ENCODE assay signal across 2 cellular contexts in the genomic region with DNA sequence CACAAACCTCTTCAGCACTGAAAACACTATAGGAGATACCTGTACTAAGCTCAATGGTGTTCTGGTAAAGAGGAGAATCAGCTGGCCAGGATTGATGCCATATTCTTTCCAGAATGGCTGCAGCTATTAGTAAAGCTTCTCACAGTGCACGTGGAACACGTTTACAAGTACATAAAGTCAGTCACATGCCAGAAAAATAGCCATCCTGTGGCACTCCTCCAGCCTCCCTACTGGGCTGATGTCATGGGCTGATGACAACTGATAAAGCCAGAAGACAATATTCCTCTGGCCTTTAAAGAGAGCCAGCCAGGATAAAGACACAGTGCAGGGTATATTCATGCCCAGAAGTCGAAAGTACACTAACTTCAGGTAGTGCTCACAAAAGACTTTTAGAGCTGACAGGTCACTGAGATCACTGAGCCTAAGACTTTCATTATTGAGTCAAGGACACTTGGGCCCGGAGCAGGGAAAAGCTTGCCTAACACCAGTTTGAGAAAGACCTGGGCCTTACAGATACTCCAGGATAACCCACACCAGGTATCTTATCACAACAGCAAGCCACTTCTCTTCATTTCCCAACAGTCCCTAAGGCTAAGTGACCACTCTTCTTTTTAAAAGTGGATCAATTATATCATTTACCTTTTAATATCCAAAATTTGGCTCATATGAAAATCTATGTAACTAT.
TF ChIP-seq lines count a peak whose summit lies in the region.

No MANE protein-coding gene starts in this region.

TF ChIP-seq in HEK293, 187 proteins besides CTCF, POLR2A, EP300 and RAD21 (continued from another document and continues in another):
- TF ChIP-seq, protein P1, sequence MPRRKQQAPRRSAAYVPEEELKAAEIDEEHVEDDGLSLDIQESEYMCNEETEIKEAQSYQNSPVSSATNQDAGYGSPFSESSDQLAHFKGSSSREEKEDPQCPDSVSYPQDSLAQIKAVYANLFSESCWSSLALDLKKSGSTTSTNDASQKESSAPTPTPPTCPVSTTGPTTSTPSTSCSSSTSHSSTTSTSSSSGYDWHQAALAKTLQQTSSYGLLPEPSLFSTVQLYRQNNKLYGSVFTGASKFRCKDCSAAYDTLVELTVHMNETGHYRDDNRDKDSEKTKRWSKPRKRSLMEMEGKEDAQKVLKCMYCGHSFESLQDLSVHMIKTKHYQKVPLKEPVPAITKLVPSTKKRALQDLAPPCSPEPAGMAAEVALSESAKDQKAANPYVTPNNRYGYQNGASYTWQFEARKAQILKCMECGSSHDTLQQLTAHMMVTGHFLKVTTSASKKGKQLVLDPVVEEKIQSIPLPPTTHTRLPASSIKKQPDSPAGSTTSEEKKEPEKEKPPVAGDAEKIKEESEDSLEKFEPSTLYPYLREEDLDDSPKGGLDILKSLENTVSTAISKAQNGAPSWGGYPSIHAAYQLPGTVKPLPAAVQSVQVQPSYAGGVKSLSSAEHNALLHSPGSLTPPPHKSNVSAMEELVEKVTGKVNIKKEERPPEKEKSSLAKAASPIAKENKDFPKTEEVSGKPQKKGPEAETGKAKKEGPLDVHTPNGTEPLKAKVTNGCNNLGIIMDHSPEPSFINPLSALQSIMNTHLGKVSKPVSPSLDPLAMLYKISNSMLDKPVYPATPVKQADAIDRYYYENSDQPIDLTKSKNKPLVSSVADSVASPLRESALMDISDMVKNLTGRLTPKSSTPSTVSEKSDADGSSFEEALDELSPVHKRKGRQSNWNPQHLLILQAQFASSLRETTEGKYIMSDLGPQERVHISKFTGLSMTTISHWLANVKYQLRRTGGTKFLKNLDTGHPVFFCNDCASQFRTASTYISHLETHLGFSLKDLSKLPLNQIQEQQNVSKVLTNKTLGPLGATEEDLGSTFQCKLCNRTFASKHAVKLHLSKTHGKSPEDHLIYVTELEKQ (tag by site-specific recombination; IDR thresholded peaks at IDR 0.05; ENCODE audit: borderline replicate concordance) = no peak
- no peak for TF ChIP-seq ZNF48 (tag by site-specific recombination; IDR thresholded peaks at IDR 0.05)
- no peak for TF ChIP-seq MZF1 (tag by site-specific recombination; IDR thresholded peaks at IDR 0.05; ENCODE audit: borderline replicate concordance)
- TF ChIP-seq ZNF549 (tag by site-specific recombination; IDR thresholded peaks at IDR 0.05) = no peak
- TF ChIP-seq ZNF24 (tag by site-specific recombination; IDR thresholded peaks at IDR 0.05) = no peak
- no peak for TF ChIP-seq ZNF112 (tag by site-specific recombination; IDR thresholded peaks at IDR 0.05)
- no peak for TF ChIP-seq ZNF623 (tag by site-specific recombination; IDR thresholded peaks at IDR 0.05)
- TF ChIP-seq GFI1B (tag by site-specific recombination; IDR thresholded peaks at IDR 0.05) = no peak
- TF ChIP-seq KLF9 (tag by site-specific recombination; IDR thresholded peaks at IDR 0.05; ENCODE audit: low read depth) = no peak
- TF ChIP-seq, protein P2, sequence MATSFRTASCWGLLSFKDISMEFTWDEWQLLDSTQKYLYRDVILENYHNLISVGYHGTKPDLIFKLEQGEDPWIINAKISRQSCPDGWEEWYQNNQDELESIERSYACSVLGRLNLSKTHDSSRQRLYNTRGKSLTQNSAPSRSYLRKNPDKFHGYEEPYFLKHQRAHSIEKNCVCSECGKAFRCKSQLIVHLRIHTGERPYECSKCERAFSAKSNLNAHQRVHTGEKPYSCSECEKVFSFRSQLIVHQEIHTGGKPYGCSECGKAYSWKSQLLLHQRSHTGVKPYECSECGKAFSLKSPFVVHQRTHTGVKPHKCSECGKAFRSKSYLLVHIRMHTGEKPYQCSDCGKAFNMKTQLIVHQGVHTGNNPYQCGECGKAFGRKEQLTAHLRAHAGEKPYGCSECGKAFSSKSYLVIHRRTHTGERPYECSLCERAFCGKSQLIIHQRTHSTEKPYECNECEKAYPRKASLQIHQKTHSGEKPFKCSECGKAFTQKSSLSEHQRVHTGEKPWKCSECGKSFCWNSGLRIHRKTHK (tag by site-specific recombination; IDR thresholded peaks at IDR 0.05) = no peak
- peak; percentile 45; the same call in 1 of the 2 replicates for TF ChIP-seq FEZF1 (tag by site-specific recombination; IDR thresholded peaks at IDR 0.05)
- TF ChIP-seq ZNF394 (tag by site-specific recombination; IDR thresholded peaks at IDR 0.05; ENCODE audit: borderline replicate concordance) = peak; percentile 23; the same call in 1 of the 2 replicates
- TF ChIP-seq ZNF596 (tag by site-specific recombination; IDR thresholded peaks at IDR 0.05) = no peak
- TF ChIP-seq ZNF600 (tag by site-specific recombination; IDR thresholded peaks at IDR 0.05) = 0 out of 2 replicates have a peak, but pooled peaks have one; percentile 11
- no peak for TF ChIP-seq ZNF211 (tag by site-specific recombination; IDR thresholded peaks at IDR 0.05; ENCODE audit: low read depth)
- no peak for TF ChIP-seq KLF7 (tag by site-specific recombination; IDR thresholded peaks at IDR 0.05; ENCODE audit: borderline replicate concordance)
- no peak for TF ChIP-seq ZNF132 (tag by site-specific recombination; IDR thresholded peaks at IDR 0.05; ENCODE audit: borderline replicate concordance)
- no peak for TF ChIP-seq YY2 (tag by site-specific recombination; IDR thresholded peaks at IDR 0.05)
- TF ChIP-seq ZNF426 (tag by site-specific recombination; IDR thresholded peaks at IDR 0.05) = no peak
- no peak for TF ChIP-seq EGR2 (tag by site-specific recombination; IDR thresholded peaks at IDR 0.05; ENCODE audit: low read depth)
- TF ChIP-seq, protein P3, sequence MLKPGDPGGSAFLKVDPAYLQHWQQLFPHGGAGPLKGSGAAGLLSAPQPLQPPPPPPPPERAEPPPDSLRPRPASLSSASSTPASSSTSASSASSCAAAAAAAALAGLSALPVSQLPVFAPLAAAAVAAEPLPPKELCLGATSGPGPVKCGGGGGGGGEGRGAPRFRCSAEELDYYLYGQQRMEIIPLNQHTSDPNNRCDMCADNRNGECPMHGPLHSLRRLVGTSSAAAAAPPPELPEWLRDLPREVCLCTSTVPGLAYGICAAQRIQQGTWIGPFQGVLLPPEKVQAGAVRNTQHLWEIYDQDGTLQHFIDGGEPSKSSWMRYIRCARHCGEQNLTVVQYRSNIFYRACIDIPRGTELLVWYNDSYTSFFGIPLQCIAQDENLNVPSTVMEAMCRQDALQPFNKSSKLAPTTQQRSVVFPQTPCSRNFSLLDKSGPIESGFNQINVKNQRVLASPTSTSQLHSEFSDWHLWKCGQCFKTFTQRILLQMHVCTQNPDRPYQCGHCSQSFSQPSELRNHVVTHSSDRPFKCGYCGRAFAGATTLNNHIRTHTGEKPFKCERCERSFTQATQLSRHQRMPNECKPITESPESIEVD (tag by site-specific recombination; IDR thresholded peaks at IDR 0.05) = peak; percentile 61
- TF ChIP-seq ZSCAN16 (tag by site-specific recombination; IDR thresholded peaks at IDR 0.05) = no peak
- no peak for TF ChIP-seq ZSCAN30 (tag by site-specific recombination; IDR thresholded peaks at IDR 0.05)
- TF ChIP-seq, protein P4, sequence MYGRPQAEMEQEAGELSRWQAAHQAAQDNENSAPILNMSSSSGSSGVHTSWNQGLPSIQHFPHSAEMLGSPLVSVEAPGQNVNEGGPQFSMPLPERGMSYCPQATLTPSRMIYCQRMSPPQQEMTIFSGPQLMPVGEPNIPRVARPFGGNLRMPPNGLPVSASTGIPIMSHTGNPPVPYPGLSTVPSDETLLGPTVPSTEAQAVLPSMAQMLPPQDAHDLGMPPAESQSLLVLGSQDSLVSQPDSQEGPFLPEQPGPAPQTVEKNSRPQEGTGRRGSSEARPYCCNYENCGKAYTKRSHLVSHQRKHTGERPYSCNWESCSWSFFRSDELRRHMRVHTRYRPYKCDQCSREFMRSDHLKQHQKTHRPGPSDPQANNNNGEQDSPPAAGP (tag by site-specific recombination; IDR thresholded peaks at IDR 0.05) = no peak
- TF ChIP-seq ZNF175 (tag by site-specific recombination; IDR thresholded peaks at IDR 0.05) = no peak
- TF ChIP-seq ZNF529 (tag by site-specific recombination; IDR thresholded peaks at IDR 0.05; ENCODE audit: insufficient replicate concordance) = no peak

TF ChIP-seq in K562, 482 proteins besides CTCF, POLR2A, EP300 and RAD21 (continued from another document and continues in another):
- TF ChIP-seq, protein P5, sequence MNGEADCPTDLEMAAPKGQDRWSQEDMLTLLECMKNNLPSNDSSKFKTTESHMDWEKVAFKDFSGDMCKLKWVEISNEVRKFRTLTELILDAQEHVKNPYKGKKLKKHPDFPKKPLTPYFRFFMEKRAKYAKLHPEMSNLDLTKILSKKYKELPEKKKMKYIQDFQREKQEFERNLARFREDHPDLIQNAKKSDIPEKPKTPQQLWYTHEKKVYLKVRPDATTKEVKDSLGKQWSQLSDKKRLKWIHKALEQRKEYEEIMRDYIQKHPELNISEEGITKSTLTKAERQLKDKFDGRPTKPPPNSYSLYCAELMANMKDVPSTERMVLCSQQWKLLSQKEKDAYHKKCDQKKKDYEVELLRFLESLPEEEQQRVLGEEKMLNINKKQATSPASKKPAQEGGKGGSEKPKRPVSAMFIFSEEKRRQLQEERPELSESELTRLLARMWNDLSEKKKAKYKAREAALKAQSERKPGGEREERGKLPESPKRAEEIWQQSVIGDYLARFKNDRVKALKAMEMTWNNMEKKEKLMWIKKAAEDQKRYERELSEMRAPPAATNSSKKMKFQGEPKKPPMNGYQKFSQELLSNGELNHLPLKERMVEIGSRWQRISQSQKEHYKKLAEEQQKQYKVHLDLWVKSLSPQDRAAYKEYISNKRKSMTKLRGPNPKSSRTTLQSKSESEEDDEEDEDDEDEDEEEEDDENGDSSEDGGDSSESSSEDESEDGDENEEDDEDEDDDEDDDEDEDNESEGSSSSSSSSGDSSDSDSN (IDR thresholded peaks at IDR 0.05; ENCODE audit: borderline replicate concordance in 1 of 2, low read depth in 2 of 2, low read length in 2 of 2) = no peak
- TF ChIP-seq, protein P6, sequence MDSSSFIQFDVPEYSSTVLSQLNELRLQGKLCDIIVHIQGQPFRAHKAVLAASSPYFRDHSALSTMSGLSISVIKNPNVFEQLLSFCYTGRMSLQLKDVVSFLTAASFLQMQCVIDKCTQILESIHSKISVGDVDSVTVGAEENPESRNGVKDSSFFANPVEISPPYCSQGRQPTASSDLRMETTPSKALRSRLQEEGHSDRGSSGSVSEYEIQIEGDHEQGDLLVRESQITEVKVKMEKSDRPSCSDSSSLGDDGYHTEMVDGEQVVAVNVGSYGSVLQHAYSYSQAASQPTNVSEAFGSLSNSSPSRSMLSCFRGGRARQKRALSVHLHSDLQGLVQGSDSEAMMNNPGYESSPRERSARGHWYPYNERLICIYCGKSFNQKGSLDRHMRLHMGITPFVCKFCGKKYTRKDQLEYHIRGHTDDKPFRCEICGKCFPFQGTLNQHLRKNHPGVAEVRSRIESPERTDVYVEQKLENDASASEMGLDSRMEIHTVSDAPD (CRISPR knock-in tag; IDR thresholded peaks at IDR 0.05) = no peak
- TF ChIP-seq U2AF2 (optimal IDR thresholded peaks at IDR 0.05; ENCODE audit: low read depth, low read length) = no peak
- TF ChIP-seq ZFP30 (CRISPR knock-in tag; IDR thresholded peaks at IDR 0.05; ENCODE audit: borderline replicate concordance) = no peak
- no peak for TF ChIP-seq RFX1 (IDR thresholded peaks at IDR 0.05)
- TF ChIP-seq TEAD2 (tag; IDR thresholded peaks at IDR 0.05) = no peak
- TF ChIP-seq PRMT5 (CRISPR knock-in tag; IDR thresholded peaks at IDR 0.05) = no peak
- no peak for TF ChIP-seq PPARD (CRISPR knock-in tag; IDR thresholded peaks at IDR 0.05)
- no peak for TF ChIP-seq NBN (IDR thresholded peaks at IDR 0.05; ENCODE audit: low read depth)
- peak; percentile 74 for TF ChIP-seq CBFA2T3 (IDR thresholded peaks at IDR 0.05)
- TF ChIP-seq ZNF12 (CRISPR knock-in tag; IDR thresholded peaks at IDR 0.05) = no peak
- TF ChIP-seq POLR2H (tag; IDR thresholded peaks at IDR 0.05; ENCODE audit: low read depth) = no peak
- TF ChIP-seq NR1H2 (CRISPR knock-in tag; IDR thresholded peaks at IDR 0.05) = no peak
- TF ChIP-seq, protein P7, sequence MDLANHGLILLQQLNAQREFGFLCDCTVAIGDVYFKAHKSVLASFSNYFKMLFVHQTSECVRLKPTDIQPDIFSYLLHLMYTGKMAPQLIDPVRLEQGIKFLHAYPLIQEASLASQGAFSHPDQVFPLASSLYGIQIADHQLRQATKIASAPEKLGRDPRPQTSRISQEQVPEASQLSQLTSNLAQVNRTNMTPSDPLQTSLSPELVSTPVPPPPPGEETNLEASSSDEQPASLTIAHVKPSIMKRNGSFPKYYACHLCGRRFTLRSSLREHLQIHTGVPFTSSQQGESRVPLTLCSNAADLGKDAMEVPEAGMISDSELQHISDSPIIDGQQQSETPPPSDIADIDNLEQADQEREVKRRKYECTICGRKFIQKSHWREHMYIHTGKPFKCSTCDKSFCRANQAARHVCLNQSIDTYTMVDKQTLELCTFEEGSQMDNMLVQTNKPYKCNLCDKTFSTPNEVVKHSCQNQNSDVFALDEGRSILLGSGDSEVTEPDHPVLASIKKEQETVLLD (IDR thresholded peaks at IDR 0.05) = no peak
- TF ChIP-seq FOXJ3 (CRISPR knock-in tag; IDR thresholded peaks at IDR 0.05) = no peak
- peak; percentile 73; the same call in 1 of the 2 replicates for TF ChIP-seq CTBP1 (IDR thresholded peaks at IDR 0.05; ENCODE audit: borderline replicate concordance)
- TF ChIP-seq NFRKB (IDR thresholded peaks at IDR 0.05; ENCODE audit: low read depth) = no peak
- TF ChIP-seq, protein P8, sequence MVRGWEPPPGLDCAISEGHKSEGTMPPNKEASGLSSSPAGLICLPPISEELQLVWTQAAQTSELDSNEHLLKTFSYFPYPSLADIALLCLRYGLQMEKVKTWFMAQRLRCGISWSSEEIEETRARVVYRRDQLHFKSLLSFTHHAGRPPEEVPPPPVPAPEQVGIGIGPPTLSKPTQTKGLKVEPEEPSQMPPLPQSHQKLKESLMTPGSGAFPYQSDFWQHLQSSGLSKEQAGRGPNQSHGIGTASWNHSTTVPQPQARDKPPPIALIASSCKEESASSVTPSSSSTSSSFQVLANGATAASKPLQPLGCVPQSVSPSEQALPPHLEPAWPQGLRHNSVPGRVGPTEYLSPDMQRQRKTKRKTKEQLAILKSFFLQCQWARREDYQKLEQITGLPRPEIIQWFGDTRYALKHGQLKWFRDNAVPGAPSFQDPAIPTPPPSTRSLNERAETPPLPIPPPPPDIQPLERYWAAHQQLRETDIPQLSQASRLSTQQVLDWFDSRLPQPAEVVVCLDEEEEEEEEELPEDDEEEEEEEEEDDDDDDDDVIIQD (CRISPR knock-in tag; IDR thresholded peaks at IDR 0.05) = no peak
- TF ChIP-seq, protein P9, sequence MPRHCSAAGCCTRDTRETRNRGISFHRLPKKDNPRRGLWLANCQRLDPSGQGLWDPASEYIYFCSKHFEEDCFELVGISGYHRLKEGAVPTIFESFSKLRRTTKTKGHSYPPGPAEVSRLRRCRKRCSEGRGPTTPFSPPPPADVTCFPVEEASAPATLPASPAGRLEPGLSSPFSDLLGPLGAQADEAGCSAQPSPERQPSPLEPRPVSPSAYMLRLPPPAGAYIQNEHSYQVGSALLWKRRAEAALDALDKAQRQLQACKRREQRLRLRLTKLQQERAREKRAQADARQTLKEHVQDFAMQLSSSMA (CRISPR knock-in tag; IDR thresholded peaks at IDR 0.05) = no peak
- TF ChIP-seq ZNF79 (CRISPR knock-in tag; IDR thresholded peaks at IDR 0.05; ENCODE audit: low read depth) = no peak
- TF ChIP-seq NR2C1 (IDR thresholded peaks at IDR 0.05) = no peak
- TF ChIP-seq NR2C1 (tag; IDR thresholded peaks at IDR 0.05) = no peak
- TF ChIP-seq RBM25 (IDR thresholded peaks at IDR 0.05; ENCODE audit: low read depth, low read length, severe bottlenecking) = no peak
- no peak for TF ChIP-seq ZNF282 (CRISPR knock-in tag; IDR thresholded peaks at IDR 0.05)
- TF ChIP-seq NFIC (IDR thresholded peaks at IDR 0.05) = peak; percentile 57
- TF ChIP-seq, protein P10, sequence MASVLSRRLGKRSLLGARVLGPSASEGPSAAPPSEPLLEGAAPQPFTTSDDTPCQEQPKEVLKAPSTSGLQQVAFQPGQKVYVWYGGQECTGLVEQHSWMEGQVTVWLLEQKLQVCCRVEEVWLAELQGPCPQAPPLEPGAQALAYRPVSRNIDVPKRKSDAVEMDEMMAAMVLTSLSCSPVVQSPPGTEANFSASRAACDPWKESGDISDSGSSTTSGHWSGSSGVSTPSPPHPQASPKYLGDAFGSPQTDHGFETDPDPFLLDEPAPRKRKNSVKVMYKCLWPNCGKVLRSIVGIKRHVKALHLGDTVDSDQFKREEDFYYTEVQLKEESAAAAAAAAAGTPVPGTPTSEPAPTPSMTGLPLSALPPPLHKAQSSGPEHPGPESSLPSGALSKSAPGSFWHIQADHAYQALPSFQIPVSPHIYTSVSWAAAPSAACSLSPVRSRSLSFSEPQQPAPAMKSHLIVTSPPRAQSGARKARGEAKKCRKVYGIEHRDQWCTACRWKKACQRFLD (CRISPR knock-in tag; IDR thresholded peaks at IDR 0.05) = no peak; the same call in 1 of the 2 replicates
